In genomic region chr3:67030785-67031740, GRCh38 we compare ENCODE assay signal across 1 cellular context.
TF ChIP-seq lines count a peak whose summit lies in the region.

No MANE protein-coding gene starts in this region.

TF ChIP-seq in K562, 482 proteins besides CTCF, POLR2A, EP300 and RAD21 (continued from another document and continues in another):
- TF ChIP-seq ZBTB49 (CRISPR knock-in tag; IDR thresholded peaks at IDR 0.05; ENCODE audit: borderline replicate concordance) (no peak), ZNF583 (CRISPR knock-in tag; IDR thresholded peaks at IDR 0.05) (no peak), YY1 (IDR thresholded peaks at IDR 0.05; ENCODE audit: borderline replicate concordance in 1 of 3, control insufficient read depth in 1 of 3, extremely low read depth in 1 of 3, insufficient read depth in 3 of 3, insufficient read length in 1 of 3, insufficient replicate concordance in 2 of 3, low read depth in 1 of 3, low read length in 2 of 3) (no peak), NR1H2 (CRISPR knock-in tag; IDR thresholded peaks at IDR 0.05) (no peak), HBP1 (CRISPR knock-in tag; IDR thresholded peaks at IDR 0.05) (no peak), ZNF586 (CRISPR knock-in tag; conservative IDR thresholded peaks at IDR 0.05) (no peak), SNIP1 (IDR thresholded peaks at IDR 0.05; ENCODE audit: low read depth) (no peak), TBL1XR1 (IDR thresholded peaks at IDR 0.05; ENCODE audit: low read length in 2 of 2) (peak in 1 of 2 experiments; percentile 67; a peak in 1 of 4 replicates), EZH2 (IDR thresholded peaks at IDR 0.05; ENCODE audit: borderline replicate concordance, low read depth, low read length) (no peak), ILF3 (IDR thresholded peaks at IDR 0.05; ENCODE audit: borderline replicate concordance) (no peak), EHMT2 (IDR thresholded peaks at IDR 0.05) (peak; percentile 70), MTF1 (CRISPR knock-in tag; IDR thresholded peaks at IDR 0.05; ENCODE audit: borderline replicate concordance) (no peak), HES1 (IDR thresholded peaks at IDR 0.05; ENCODE audit: low read depth) (0 out of 2 replicates have a peak, but pooled peaks have one; percentile 47), STAT5A (IDR thresholded peaks at IDR 0.05; ENCODE audit: borderline replicate concordance, low read length) (peak; percentile 41; the same call in 1 of the 2 replicates), SUPT5H (IDR thresholded peaks at IDR 0.05) (no peak), GABPA (tag; conservative IDR thresholded peaks at IDR 0.05; ENCODE audit: low read depth) (no peak), ZNF444 (CRISPR knock-in tag; IDR thresholded peaks at IDR 0.05) (no peak), TBP (optimal IDR thresholded peaks at IDR 0.05; ENCODE audit: low read depth, low read length) (no peak), POLR2AphosphoS2 (IDR thresholded peaks at IDR 0.05; ENCODE audit: low read length) (no peak), PRPF4 (IDR thresholded peaks at IDR 0.05; ENCODE audit: insufficient read depth, low read depth, low read length, poor library complexity, severe bottlenecking) (no peak), ZNF232 (CRISPR knock-in tag; IDR thresholded peaks at IDR 0.05) (no peak), RFX5 (IDR thresholded peaks at IDR 0.05; ENCODE audit: low read depth, low read length) (no peak), BRCA1 (IDR thresholded peaks at IDR 0.05) (no peak), BRCA1 (CRISPR knock-in tag; IDR thresholded peaks at IDR 0.05) (no peak), FIP1L1 (IDR thresholded peaks at IDR 0.05; ENCODE audit: low read depth, low read length, poor library complexity, severe bottlenecking) (no peak), SMARCA4 (IDR thresholded peaks at IDR 0.05) (peak; percentile 54), ILK (tag; IDR thresholded peaks at IDR 0.05; ENCODE audit: borderline replicate concordance, low read depth) (no peak), MEF2A (IDR thresholded peaks at IDR 0.05; ENCODE audit: control insufficient read depth, low read depth, low read length) (peak; percentile 86), MYC (IDR thresholded peaks at IDR 0.05; ENCODE audit: low read depth, low read length) (no peak), MYC (CRISPR knock-in tag; IDR thresholded peaks at IDR 0.05; ENCODE audit: borderline replicate concordance, low read depth) (no peak), IRF1 (CRISPR knock-in tag; IDR thresholded peaks at IDR 0.05; ENCODE audit: borderline replicate concordance) (no peak), MAZ (CRISPR knock-in tag; conservative IDR thresholded peaks at IDR 0.05 in 1 of 2, IDR thresholded peaks at IDR 0.05 in 1 of 2) (no peak), U2AF2 (optimal IDR thresholded peaks at IDR 0.05; ENCODE audit: low read depth, low read length) (no peak), RBM34 (IDR thresholded peaks at IDR 0.05; ENCODE audit: borderline replicate concordance, insufficient read depth, low read length) (no peak), TCFL5 (CRISPR knock-in tag; conservative IDR thresholded peaks at IDR 0.05) (no peak), FOXJ2 (tag; IDR thresholded peaks at IDR 0.05) (no peak), OTX1 (CRISPR knock-in tag; IDR thresholded peaks at IDR 0.05) (no peak), CBX2 (IDR thresholded peaks at IDR 0.05; ENCODE audit: insufficient read depth, low read length, poor library complexity, severe bottlenecking) (no peak), TFE3 (CRISPR knock-in tag; IDR thresholded peaks at IDR 0.05) (no peak), JUNB (CRISPR knock-in tag; conservative IDR thresholded peaks at IDR 0.05) (no peak), SAFB (IDR thresholded peaks at IDR 0.05; ENCODE audit: borderline replicate concordance, low read depth, low read length) (no peak), BCOR (IDR thresholded peaks at IDR 0.05) (no peak), MBD1 (CRISPR knock-in tag; IDR thresholded peaks at IDR 0.05) (no peak), ZNF175 (CRISPR knock-in tag; IDR thresholded peaks at IDR 0.05; ENCODE audit: low read depth) (0 out of 2 replicates have a peak, but pooled peaks have one; percentile 40), NRF1 (conservative IDR thresholded peaks at IDR 0.05 in 1 of 2, IDR thresholded peaks at IDR 0.05 in 1 of 2) (peak; percentile 23 to 27; a peak in 2 of 4 replicates), ZBED1 (IDR thresholded peaks at IDR 0.05) (no peak), ZNF239 (CRISPR knock-in tag; IDR thresholded peaks at IDR 0.05) (peak; percentile 54; the same call in 1 of the 2 replicates), TAL1 (IDR thresholded peaks at IDR 0.05) (peak; percentile 62), ARID1B (IDR thresholded peaks at IDR 0.05) (peak; percentile 80), KDM1A (IDR thresholded peaks at IDR 0.05) (peak; percentile 54 to 55; a peak in 3 of 4 replicates), SAP30 (IDR thresholded peaks at IDR 0.05; ENCODE audit: borderline replicate concordance, insufficient read depth, low read depth, low read length, poor library complexity, severe bottlenecking) (no peak), DDX20 (tag; IDR thresholded peaks at IDR 0.05; ENCODE audit: low read depth) (no peak), TAF1 (IDR thresholded peaks at IDR 0.05; ENCODE audit: control insufficient read depth, extremely low read depth, insufficient read depth, low read length, severe bottlenecking) (no peak), PHF21A (IDR thresholded peaks at IDR 0.05; ENCODE audit: borderline replicate concordance, low read depth) (no peak), ZNF778 (CRISPR knock-in tag; IDR thresholded peaks at IDR 0.05) (no peak)
- TF ChIP-seq, protein P1, sequence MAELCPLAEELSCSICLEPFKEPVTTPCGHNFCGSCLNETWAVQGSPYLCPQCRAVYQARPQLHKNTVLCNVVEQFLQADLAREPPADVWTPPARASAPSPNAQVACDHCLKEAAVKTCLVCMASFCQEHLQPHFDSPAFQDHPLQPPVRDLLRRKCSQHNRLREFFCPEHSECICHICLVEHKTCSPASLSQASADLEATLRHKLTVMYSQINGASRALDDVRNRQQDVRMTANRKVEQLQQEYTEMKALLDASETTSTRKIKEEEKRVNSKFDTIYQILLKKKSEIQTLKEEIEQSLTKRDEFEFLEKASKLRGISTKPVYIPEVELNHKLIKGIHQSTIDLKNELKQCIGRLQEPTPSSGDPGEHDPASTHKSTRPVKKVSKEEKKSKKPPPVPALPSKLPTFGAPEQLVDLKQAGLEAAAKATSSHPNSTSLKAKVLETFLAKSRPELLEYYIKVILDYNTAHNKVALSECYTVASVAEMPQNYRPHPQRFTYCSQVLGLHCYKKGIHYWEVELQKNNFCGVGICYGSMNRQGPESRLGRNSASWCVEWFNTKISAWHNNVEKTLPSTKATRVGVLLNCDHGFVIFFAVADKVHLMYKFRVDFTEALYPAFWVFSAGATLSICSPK (IDR thresholded peaks at IDR 0.05; ENCODE audit: borderline replicate concordance) = no peak
- TF ChIP-seq, protein P2, sequence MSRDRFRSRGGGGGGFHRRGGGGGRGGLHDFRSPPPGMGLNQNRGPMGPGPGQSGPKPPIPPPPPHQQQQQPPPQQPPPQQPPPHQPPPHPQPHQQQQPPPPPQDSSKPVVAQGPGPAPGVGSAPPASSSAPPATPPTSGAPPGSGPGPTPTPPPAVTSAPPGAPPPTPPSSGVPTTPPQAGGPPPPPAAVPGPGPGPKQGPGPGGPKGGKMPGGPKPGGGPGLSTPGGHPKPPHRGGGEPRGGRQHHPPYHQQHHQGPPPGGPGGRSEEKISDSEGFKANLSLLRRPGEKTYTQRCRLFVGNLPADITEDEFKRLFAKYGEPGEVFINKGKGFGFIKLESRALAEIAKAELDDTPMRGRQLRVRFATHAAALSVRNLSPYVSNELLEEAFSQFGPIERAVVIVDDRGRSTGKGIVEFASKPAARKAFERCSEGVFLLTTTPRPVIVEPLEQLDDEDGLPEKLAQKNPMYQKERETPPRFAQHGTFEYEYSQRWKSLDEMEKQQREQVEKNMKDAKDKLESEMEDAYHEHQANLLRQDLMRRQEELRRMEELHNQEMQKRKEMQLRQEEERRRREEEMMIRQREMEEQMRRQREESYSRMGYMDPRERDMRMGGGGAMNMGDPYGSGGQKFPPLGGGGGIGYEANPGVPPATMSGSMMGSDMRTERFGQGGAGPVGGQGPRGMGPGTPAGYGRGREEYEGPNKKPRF (IDR thresholded peaks at IDR 0.05; ENCODE audit: low read depth, low read length) = no peak
